Comparison of ENCODE assay signal across 1 cellular context in the genomic region with DNA sequence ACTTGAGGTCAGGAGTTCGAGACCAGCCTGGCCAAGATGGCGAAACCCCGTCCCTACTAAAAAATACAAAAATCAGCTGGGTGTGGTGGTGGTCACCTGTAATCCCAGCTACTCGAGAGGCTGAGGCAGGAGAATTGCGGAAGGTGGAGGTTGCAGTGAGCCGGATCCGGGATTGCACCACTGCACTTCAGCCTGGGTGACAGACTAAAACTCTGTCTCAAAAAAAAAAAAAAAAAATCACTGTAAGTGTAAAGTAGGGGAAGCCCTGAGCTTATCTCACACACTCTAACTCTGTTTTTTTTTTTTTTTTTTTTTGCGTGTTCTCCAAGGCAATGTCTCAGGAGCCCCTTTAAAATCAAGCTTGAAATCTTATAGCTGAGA.
TF ChIP-seq lines count a peak whose summit lies in the region.

No MANE protein-coding gene starts in this region.

TF ChIP-seq in HCT116, 20 proteins besides CTCF, POLR2A, EP300 and RAD21 (continued from another document):
- TF ChIP-seq, protein P1, sequence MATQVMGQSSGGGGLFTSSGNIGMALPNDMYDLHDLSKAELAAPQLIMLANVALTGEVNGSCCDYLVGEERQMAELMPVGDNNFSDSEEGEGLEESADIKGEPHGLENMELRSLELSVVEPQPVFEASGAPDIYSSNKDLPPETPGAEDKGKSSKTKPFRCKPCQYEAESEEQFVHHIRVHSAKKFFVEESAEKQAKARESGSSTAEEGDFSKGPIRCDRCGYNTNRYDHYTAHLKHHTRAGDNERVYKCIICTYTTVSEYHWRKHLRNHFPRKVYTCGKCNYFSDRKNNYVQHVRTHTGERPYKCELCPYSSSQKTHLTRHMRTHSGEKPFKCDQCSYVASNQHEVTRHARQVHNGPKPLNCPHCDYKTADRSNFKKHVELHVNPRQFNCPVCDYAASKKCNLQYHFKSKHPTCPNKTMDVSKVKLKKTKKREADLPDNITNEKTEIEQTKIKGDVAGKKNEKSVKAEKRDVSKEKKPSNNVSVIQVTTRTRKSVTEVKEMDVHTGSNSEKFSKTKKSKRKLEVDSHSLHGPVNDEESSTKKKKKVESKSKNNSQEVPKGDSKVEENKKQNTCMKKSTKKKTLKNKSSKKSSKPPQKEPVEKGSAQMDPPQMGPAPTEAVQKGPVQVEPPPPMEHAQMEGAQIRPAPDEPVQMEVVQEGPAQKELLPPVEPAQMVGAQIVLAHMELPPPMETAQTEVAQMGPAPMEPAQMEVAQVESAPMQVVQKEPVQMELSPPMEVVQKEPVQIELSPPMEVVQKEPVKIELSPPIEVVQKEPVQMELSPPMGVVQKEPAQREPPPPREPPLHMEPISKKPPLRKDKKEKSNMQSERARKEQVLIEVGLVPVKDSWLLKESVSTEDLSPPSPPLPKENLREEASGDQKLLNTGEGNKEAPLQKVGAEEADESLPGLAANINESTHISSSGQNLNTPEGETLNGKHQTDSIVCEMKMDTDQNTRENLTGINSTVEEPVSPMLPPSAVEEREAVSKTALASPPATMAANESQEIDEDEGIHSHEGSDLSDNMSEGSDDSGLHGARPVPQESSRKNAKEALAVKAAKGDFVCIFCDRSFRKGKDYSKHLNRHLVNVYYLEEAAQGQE (IDR thresholded peaks at IDR 0.05; ENCODE audit: low read depth), result no peak
- no peak for TF ChIP-seq FOSL1 (IDR thresholded peaks at IDR 0.05; ENCODE audit: low read depth)
- no peak for TF ChIP-seq JUND (IDR thresholded peaks at IDR 0.05)
- TF ChIP-seq, protein P2, sequence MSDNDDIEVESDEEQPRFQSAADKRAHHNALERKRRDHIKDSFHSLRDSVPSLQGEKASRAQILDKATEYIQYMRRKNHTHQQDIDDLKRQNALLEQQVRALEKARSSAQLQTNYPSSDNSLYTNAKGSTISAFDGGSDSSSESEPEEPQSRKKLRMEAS (IDR thresholded peaks at IDR 0.05), result no peak
- no peak for TF ChIP-seq EGR1 (IDR thresholded peaks at IDR 0.05; ENCODE audit: low read depth)
- TF ChIP-seq POLR2AphosphoS5 (IDR thresholded peaks at IDR 0.05; ENCODE audit: low read depth, low read length), result no peak
- no peak for TF ChIP-seq SIN3A (IDR thresholded peaks at IDR 0.05; ENCODE audit: low read depth)
TF ChIP-seq in HCT116: peak in this region for 0.
